ENCODE assay signal across 9 cellular contexts in genomic region chr5:135053278-135053677, GRCh38. TPM values are rescaled to one million over a fixed set of nuclear protein-coding genes. Genes with fewer than 3 reads are reported as not detected.
DNase-seq lines count a peak whose midpoint lies in the region; ATAC-seq, FAIRE-seq and TF ChIP-seq lines count a peak whose summit lies in the region.
"Had no signal": no experiment of that assay in that cellular context is flagged by ENCODE, and none has a peak within 500 bp of the region (broad histone marks: within the 10 kb centered on the region; RNA-seq: fewer than 3 reads in every experiment).

No MANE protein-coding gene starts in this region.

- FAIRE-seq in urothelium cell line (lab: Jason Lieb, UNC): no peak

- ATAC-seq in GM19035 (IDR thresholded peaks at IDR 0.05; ENCODE audit: unreplicated experiment) (peak; percentile 97), HG02973 (IDR thresholded peaks at IDR 0.05; ENCODE audit: unreplicated experiment) (peak; percentile 96)

- peak; percentile 63 for DNase-seq in NCI-H2107 treated with DMSO at 0.1 percent for 48 hours (lab: John Stamatoyannopoulos, UW; ENCODE audit: unreplicated experiment)
- DNase-seq in urothelium cell line (ENCODE audit: low spot score): no peak
- DNase-seq in dorsolateral prefrontal cortex: no peak
- DNase-seq in MG63: no peak
- no peak for DNase-seq in GM03348 (ENCODE audit: low spot score)
- DNase-seq: activated CD4-positive, alpha-beta T cell treated with anti-CD3 and anti-CD28 coated beads, Interleukin-2, amount 50 U/mL, for 4 hours had no signal

- H3K27me3 ChIP-seq in BLaER1 (no peaks in the 10 kb centered on the region), dorsolateral prefrontal cortex (peaks cover 0 to 60% (median 32%) of the 10 kb centered on the region in 45 donors), MG63 (no peaks in the 10 kb centered on the region)

- H3K27ac ChIP-seq in BLaER1 (no peak overlapping the region), dorsolateral prefrontal cortex (no peak overlapping the region)

- no peak overlapping the region for H3K9ac ChIP-seq in BLaER1

- peaks cover 22% of the 10 kb centered on the region for H3K4me1 ChIP-seq in BLaER1

- no peaks in the 10 kb centered on the region for H4K20me1 ChIP-seq in BLaER1

- H3K4me2 ChIP-seq in BLaER1: peak overlapping the region; percentile 68

- no peak for TF ChIP-seq CTCF in dorsolateral prefrontal cortex (IDR thresholded peaks at IDR 0.05 in 54 of 56, conservative IDR thresholded peaks at IDR 0.05 in 2 of 56; ENCODE audit: low read depth in 1 of 56, partially characterized antibody in 56 of 56)

- H3K36me3 ChIP-seq in BLaER1 (no peaks in the 10 kb centered on the region), MG63 (peaks cover 4% of the 10 kb centered on the region)

- intact Hi-C loops in dorsolateral prefrontal cortex (cut with DNase I): no loop called here

- no peaks in the 10 kb centered on the region for H3K9me3 ChIP-seq in BLaER1
- no peaks in the 10 kb centered on the region for H3K9me3 ChIP-seq in MG63

- H3K4me3 ChIP-seq in BLaER1 (no peak overlapping the region), dorsolateral prefrontal cortex (no peak overlapping the region), MG63 (no peak overlapping the region)

RNA-seq across cellular contexts. Expression of gene PITX1, which starts 19.2 kb away (rescaled TPM):
- under 1 TPM in 1 of 120 experiments, not detected in 119; 0.59 TPM for total RNA-seq in dorsolateral prefrontal cortex
- total RNA-seq in MG63 (2014; rRNA removed; shearing (Covaris generic); ENCODE audit: low replicate concordance): 217 and 372 TPM in 2 replicates

Comparison
In these comparisons a context has a peak if more than half of its experiments do, and no peak if none do; other contexts are left out.
1. RNA of gene PITX1, which starts 19.2 kb away (total RNA-seq): 217 to 372 TPM in MG63; 0.59 TPM in dorsolateral prefrontal cortex; every median in the first group is over 100 times any median in the second.